In the genomic region with DNA sequence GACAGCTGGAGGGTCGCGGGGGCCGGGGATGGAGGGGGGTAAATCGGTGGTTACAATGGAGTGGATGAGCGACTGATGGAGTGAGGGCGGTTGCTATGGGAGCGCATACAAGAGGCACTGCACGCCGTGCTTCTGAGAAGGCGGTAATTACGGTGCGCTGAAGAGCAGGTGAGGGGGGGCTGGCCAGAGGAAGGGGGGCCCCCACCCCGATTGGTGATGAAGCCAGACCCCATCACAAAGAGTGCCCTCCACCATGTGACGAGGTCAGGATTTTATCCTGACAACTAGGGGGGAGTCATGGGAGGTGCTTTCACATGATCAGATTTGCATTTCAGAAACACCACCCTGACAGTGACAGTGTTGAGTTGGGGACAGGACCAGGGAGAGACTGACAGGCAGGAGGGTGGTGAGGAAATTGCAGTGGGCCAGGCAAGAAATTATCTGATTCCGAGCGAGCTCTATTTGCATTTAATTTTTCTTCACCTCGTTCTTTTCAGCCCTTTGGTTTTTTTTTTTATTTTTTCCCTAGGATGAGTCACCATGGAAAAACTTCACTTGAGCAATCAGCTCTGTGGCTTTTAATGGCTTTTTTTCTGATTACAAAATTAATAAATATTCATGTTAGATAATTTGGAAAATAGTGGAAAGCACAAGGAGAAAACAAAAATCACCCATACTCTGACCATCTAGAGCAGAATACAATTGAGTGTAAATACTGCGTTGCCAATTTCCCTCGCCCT, we compare ENCODE assay signal across 9 cellular contexts. TPM values are rescaled to one million over a fixed set of nuclear protein-coding genes. Genes with fewer than 3 reads are reported as not detected.
A peak's percentile ranks its signal among the peaks of the same experiment; 100 is the strongest.
DNase-seq lines count a peak whose midpoint lies in the region; ATAC-seq, FAIRE-seq and TF ChIP-seq lines count a peak whose summit lies in the region.
"Had no signal": no experiment of that assay in that cellular context is flagged by ENCODE, and none has a peak within 500 bp of the region (broad histone marks: within the 10 kb centered on the region; RNA-seq: fewer than 3 reads in every experiment).

No MANE protein-coding gene starts in this region.

- H3K27ac ChIP-seq in astrocyte (ENCODE audit: low read depth, low read length) (peak overlapping the region; percentile 78), keratinocyte (ENCODE audit: control insufficient read depth, insufficient read depth, low read length) (peak overlapping the region; percentile 12), upper lobe of left lung (peak overlapping the region; percentile 21 to 71 (median 51))

- no peaks in the 10 kb centered on the region for H3K36me3 Mint-ChIP-seq in astrocyte (ENCODE audit: low read depth, unreplicated experiment)
- H3K36me3 Mint-ChIP-seq in activated CD4-positive, alpha-beta T cell treated with anti-CD3 and anti-CD28 coated beads, Interleukin-2, amount 10 ng/mL, durations not matched to agents 24 days and 14 days (ENCODE audit: low read depth), result no peaks in the 10 kb centered on the region

- H3K4me3 ChIP-seq in astrocyte (ENCODE audit: insufficient read depth, low read depth, low read length), result peak overlapping the region; percentile 43
- peak overlapping the region in 2 of 3 experiments; percentile 7 to 53 for H3K4me3 ChIP-seq in keratinocyte (ENCODE audit: control insufficient read depth in 2 of 3, extremely low read depth in 1 of 3, insufficient read depth in 2 of 3, low read depth in 1 of 3, low read length in 3 of 3)
- no peak overlapping the region for H3K4me3 ChIP-seq in upper lobe of left lung

- TF ChIP-seq CTCF in astrocyte (IDR thresholded peaks at IDR 0.05; ENCODE audit: insufficient read depth, low read depth, low read length) (no peak), keratinocyte (optimal IDR thresholded peaks at IDR 0.05 in 1 of 3, IDR thresholded peaks at IDR 0.05 in 1 of 3, conservative IDR thresholded peaks at IDR 0.05 in 1 of 3; ENCODE audit: extremely low read depth in 1 of 3, insufficient read depth in 2 of 3, low read length in 3 of 3) (no peak), upper lobe of left lung (IDR thresholded peaks at IDR 0.05) (no peak)

- H3K36me3 ChIP-seq in astrocyte (ENCODE audit: insufficient read depth, low read length) (no peaks in the 10 kb centered on the region), keratinocyte (ENCODE audit: control insufficient read depth in 2 of 2, extremely low read depth in 1 of 2, insufficient read depth in 2 of 2, low read length in 2 of 2) (no peaks in the 10 kb centered on the region), upper lobe of left lung (no peaks in the 10 kb centered on the region)

- peak overlapping the region; percentile 90 for H3K4me2 ChIP-seq in astrocyte (ENCODE audit: low read length)
- peak overlapping the region; percentile 71 for H3K4me2 ChIP-seq in keratinocyte (ENCODE audit: control insufficient read depth, extremely low read depth, insufficient read depth, low read depth, low read length)

- no peaks in the 10 kb centered on the region for H3K79me2 ChIP-seq in astrocyte (ENCODE audit: insufficient read depth, low read length)
- H3K79me2 ChIP-seq in keratinocyte (ENCODE audit: control insufficient read depth, insufficient read depth, low read length), result no peaks in the 10 kb centered on the region

- H3K9me3 ChIP-seq in astrocyte (ENCODE audit: insufficient read depth, low read depth, low read length) (no peaks in the 10 kb centered on the region), keratinocyte (ENCODE audit: control insufficient read depth, low read depth, low read length) (no peaks in the 10 kb centered on the region), upper lobe of left lung (no peaks in the 10 kb centered on the region)

- H3K4me1 Mint-ChIP-seq in astrocyte (ENCODE audit: low read depth, unreplicated experiment), result peaks cover 55% of the 10 kb centered on the region
- H3K4me1 Mint-ChIP-seq in activated CD4-positive, alpha-beta T cell treated with anti-CD3 and anti-CD28 coated beads, Interleukin-2, amount 10 ng/mL, durations not matched to agents 24 days and 14 days, result peaks cover 17% of the 10 kb centered on the region

- H3K27me3 ChIP-seq in astrocyte (ENCODE audit: insufficient read depth, low read length) (no peaks in the 10 kb centered on the region), keratinocyte (ENCODE audit: control insufficient read depth, extremely low read depth, insufficient read depth, low read length) (peaks cover 2% of the 10 kb centered on the region), upper lobe of left lung (no peaks in the 10 kb centered on the region)

- WGBS in upper lobe of left lung, 2 donors, result 47 to 59% methylated on average over 19 of the region's 19 CpGs

- H3K4me1 ChIP-seq in astrocyte (ENCODE audit: insufficient read depth, low read length), result peaks cover 42% of the 10 kb centered on the region
- H3K4me1 ChIP-seq in keratinocyte (ENCODE audit: control insufficient read depth, extremely low read depth, insufficient read depth, low read length), result peaks cover 34% of the 10 kb centered on the region
- H3K4me1 ChIP-seq in upper lobe of left lung, result peaks cover 4 to 12% (median 7%) of the 10 kb centered on the region in 4 donors

- H2AFZ ChIP-seq in astrocyte (ENCODE audit: low read depth, low read length) (peak overlapping the region; percentile 77), keratinocyte (ENCODE audit: control insufficient read depth, low read length) (peak overlapping the region; percentile 2)

- H4K20me1 ChIP-seq in astrocyte (ENCODE audit: insufficient read depth, low read length), result no peaks in the 10 kb centered on the region
- H4K20me1 ChIP-seq in keratinocyte (ENCODE audit: control insufficient read depth, extremely low read depth, insufficient read depth, low read length), result no peaks in the 10 kb centered on the region

- TF ChIP-seq EP300 in upper lobe of left lung (IDR thresholded peaks at IDR 0.05), result no peak

- peak; percentile 92 for DNase-seq in NCI-H128 (lab: John Stamatoyannopoulos, UW; ENCODE audit: unreplicated experiment)
- DNase-seq in astrocyte (ENCODE audit: low read depth), result peak; percentile 61
- no peak for DNase-seq in keratinocyte (ENCODE audit: low read depth, low spot score)
- DNase-seq in upper lobe of left lung, result no peak
- no peak for DNase-seq in GDM1 (lab: John Stamatoyannopoulos, UW)
- no peak for DNase-seq in activated CD4-positive, alpha-beta T cell treated with anti-CD3 and anti-CD28 coated beads, Interleukin-2, amount 10 ng/mL, durations not matched to agents 24 days and 14 days
- no peak for DNase-seq in hippocampal formation (lab: John Stamatoyannopoulos, UW)
- DNase-seq: GOT3 had no signal

- ATAC-seq in upper lobe of left lung (ENCODE audit: low FRiP score in 2 of 2), result peak in 1 of 2 donors; percentile 3

- dilution Hi-C loops in keratinocyte (cut with MboI; ENCODE audit: extremely low pct_ligation_motif_present, low sequenced_read_pairs), result no loop called here

- H3K4me3 Mint-ChIP-seq in astrocyte (ENCODE audit: unreplicated experiment), result no peak overlapping the region
- H3K4me3 Mint-ChIP-seq in activated CD4-positive, alpha-beta T cell treated with anti-CD3 and anti-CD28 coated beads, Interleukin-2, amount 10 ng/mL, durations not matched to agents 24 days and 14 days, result no peak overlapping the region
- H3K4me3 Mint-ChIP-seq: dendritic cell treated with granulocyte-macrophage colony-stimulating factor and Interleukin-4, amounts not matched to agents 40 ng/mL and 50 ng/mL, for 4 days had no signal

- H3K9ac ChIP-seq in astrocyte (ENCODE audit: low read length) (peak overlapping the region; percentile 74), keratinocyte (ENCODE audit: control insufficient read depth, extremely low read depth, insufficient read depth, low read length) (peak overlapping the region; percentile 12)

- H3K9me1 ChIP-seq in keratinocyte (ENCODE audit: control insufficient read depth, extremely low read depth, insufficient read depth, low read length), result peaks cover 2% of the 10 kb centered on the region

- FAIRE-seq in astrocyte (lab: Jason Lieb, UNC) (no peak), keratinocyte (lab: Jason Lieb, UNC) (no peak)

- TF ChIP-seq POLR2A in upper lobe of left lung (IDR thresholded peaks at IDR 0.05), result no peak

- no peaks in the 10 kb centered on the region for H3K9me3 Mint-ChIP-seq in astrocyte (ENCODE audit: unreplicated experiment)
- no peaks in the 10 kb centered on the region for H3K9me3 Mint-ChIP-seq in activated CD4-positive, alpha-beta T cell treated with anti-CD3 and anti-CD28 coated beads, Interleukin-2, amount 10 ng/mL, durations not matched to agents 24 days and 14 days
- H3K9me3 Mint-ChIP-seq: dendritic cell treated with granulocyte-macrophage colony-stimulating factor and Interleukin-4, amounts not matched to agents 40 ng/mL and 50 ng/mL, for 4 days had no signal

- intact Hi-C loops in activated CD4-positive, alpha-beta T cell treated with anti-CD3 and anti-CD28 coated beads, Interleukin-2, amount 10 ng/mL, durations not matched to agents 24 days and 14 days (cut with micrococcal nuclease), result no loop called here

- peak overlapping the region; percentile 84 for H3K27ac Mint-ChIP-seq in astrocyte (ENCODE audit: unreplicated experiment)
- no peak overlapping the region for H3K27ac Mint-ChIP-seq in activated CD4-positive, alpha-beta T cell treated with anti-CD3 and anti-CD28 coated beads, Interleukin-2, amount 10 ng/mL, durations not matched to agents 24 days and 14 days
- H3K27ac Mint-ChIP-seq: dendritic cell treated with granulocyte-macrophage colony-stimulating factor and Interleukin-4, amounts not matched to agents 40 ng/mL and 50 ng/mL, for 4 days had no signal

- peaks cover 8% of the 10 kb centered on the region for H3K27me3 Mint-ChIP-seq in astrocyte (ENCODE audit: low read depth, unreplicated experiment)
- H3K27me3 Mint-ChIP-seq in activated CD4-positive, alpha-beta T cell treated with anti-CD3 and anti-CD28 coated beads, Interleukin-2, amount 10 ng/mL, durations not matched to agents 24 days and 14 days, result no peaks in the 10 kb centered on the region
- H3K27me3 Mint-ChIP-seq: dendritic cell treated with granulocyte-macrophage colony-stimulating factor and Interleukin-4, amounts not matched to agents 40 ng/mL and 50 ng/mL, for 4 days had no signal

RNA-seq across cellular contexts. Expression of a gene that starts 7.9 kb away (rescaled TPM):
- not detected in 2 replicates for total RNA-seq in astrocyte
- polyA plus RNA-seq in keratinocyte, result 0.24 to 0.35 TPM (median 0.27 TPM) in 3 replicates
- not detected for polyA plus RNA-seq in keratinocyte (2011; ENCODE audit: low read depth)
- polyA plus RNA-seq in keratinocyte (2011; cell fraction: cytosol; rRNA removed), result 0.19 and 0.22 TPM in 2 replicates
- polyA plus RNA-seq in keratinocyte (2011; cell fraction: nucleus; rRNA removed), result 0.75 and 0.96 TPM in 2 replicates
- polyA plus RNA-seq in keratinocyte (2012; ENCODE audit: low replicate concordance), result 0.25 and 0.76 TPM in 2 replicates
- 0.69 to 1.0 TPM in 2 of 3 replicates, not detected in the other for polyA minus RNA-seq in keratinocyte
- not detected for polyA minus RNA-seq in keratinocyte (2011; cell fraction: cytosol; rRNA and poly(A)+ RNA removed)
- polyA minus RNA-seq in keratinocyte (2011; cell fraction: nucleus; rRNA and poly(A)+ RNA removed), result not detected in 2 replicates
- not detected for total RNA-seq in upper lobe of left lung
- 0.47 and 0.93 TPM in 2 replicates for total RNA-seq in activated CD4-positive, alpha-beta T cell treated with anti-CD3 and anti-CD28 coated beads, Interleukin-2, amount 10 ng/mL, durations not matched to agents 24 days and 14 days

RNA-seq across cellular contexts. Expression of a gene that starts 27.8 kb away (rescaled TPM):
- not detected in 2 replicates for total RNA-seq in astrocyte
- polyA plus RNA-seq in keratinocyte, result not detected in 3 replicates
- not detected for polyA plus RNA-seq in keratinocyte (2011; ENCODE audit: low read depth)
- not detected in 2 replicates for polyA plus RNA-seq in keratinocyte (2011; cell fraction: cytosol; rRNA removed)
- polyA plus RNA-seq in keratinocyte (2011; cell fraction: nucleus; rRNA removed), result not detected in 2 replicates
- polyA plus RNA-seq in keratinocyte (2012; ENCODE audit: low replicate concordance), result not detected in 2 replicates
- 0.56 TPM in 1 of 3 replicates, not detected in the others for polyA minus RNA-seq in keratinocyte
- polyA minus RNA-seq in keratinocyte (2011; cell fraction: cytosol; rRNA and poly(A)+ RNA removed), result not detected
- not detected in 2 replicates for polyA minus RNA-seq in keratinocyte (2011; cell fraction: nucleus; rRNA and poly(A)+ RNA removed)
- total RNA-seq in upper lobe of left lung, result 10 to 100 TPM in 2 of 6 donors, not detected in 4; 12.6 to 21.8 TPM
- not detected in 2 replicates for total RNA-seq in activated CD4-positive, alpha-beta T cell treated with anti-CD3 and anti-CD28 coated beads, Interleukin-2, amount 10 ng/mL, durations not matched to agents 24 days and 14 days

RNA-seq across cellular contexts. Expression of a gene that starts 59.5 kb away (rescaled TPM):
- total RNA-seq in astrocyte, result 98.6 and 111 TPM in 2 replicates
- 248 to 423 TPM (median 276 TPM) in 3 replicates for polyA plus RNA-seq in keratinocyte
- polyA plus RNA-seq in keratinocyte (2011; ENCODE audit: low read depth), result 251 TPM
- polyA plus RNA-seq in keratinocyte (2011; cell fraction: cytosol; rRNA removed), result 150 and 192 TPM in 2 replicates
- 1,379 and 1,426 TPM in 2 replicates for polyA plus RNA-seq in keratinocyte (2011; cell fraction: nucleus; rRNA removed)
- 171 and 255 TPM in 2 replicates for polyA plus RNA-seq in keratinocyte (2012; ENCODE audit: low replicate concordance)
- polyA minus RNA-seq in keratinocyte, result 179 to 415 TPM (median 405 TPM) in 3 replicates
- polyA minus RNA-seq in keratinocyte (2011; cell fraction: cytosol; rRNA and poly(A)+ RNA removed), result 165 TPM
- 577 and 948 TPM in 2 replicates for polyA minus RNA-seq in keratinocyte (2011; cell fraction: nucleus; rRNA and poly(A)+ RNA removed)
- total RNA-seq in upper lobe of left lung, result under 1 TPM in 2 of 6 donors, not detected in 4; 0.20 to 0.34 TPM
- not detected in 2 replicates for total RNA-seq in activated CD4-positive, alpha-beta T cell treated with anti-CD3 and anti-CD28 coated beads, Interleukin-2, amount 10 ng/mL, durations not matched to agents 24 days and 14 days

Comparison
In these comparisons a context has a peak if more than half of its experiments do, and no peak if none do; other contexts are left out.
1. DNase-seq: peak in NCI-H128 (single experiment) and astrocyte (single experiment); none in keratinocyte (single experiment), upper lobe of left lung (0 of 2), GDM1 (single experiment), activated CD4-positive, alpha-beta T cell treated with anti-CD3 and anti-CD28 coated beads, Interleukin-2, amount 10 ng/mL, durations not matched to agents 24 days and 14 days (single experiment) and hippocampal formation (0 of 2).
2. H3K27ac ChIP-seq: peak in every context shown above with its lines; median percentile 78 in astrocyte; 51 in upper lobe of left lung; 12 in keratinocyte.
3. H3K4me3 ChIP-seq: peak in astrocyte (single experiment) and keratinocyte (2 of 3); none in upper lobe of left lung (0 of 4).
4. RNA of a gene that starts 59.5 kb away (total RNA-seq): 98.6 to 111 TPM in astrocyte; 0.20 to 0.34 TPM in upper lobe of left lung and not detected in activated CD4-positive, alpha-beta T cell treated with anti-CD3 and anti-CD28 coated beads, Interleukin-2, amount 10 ng/mL, durations not matched to agents 24 days and 14 days; every median in the first group is over 10 times any median in the second.